8 cellular contexts compared by ENCODE assay signal in genomic region chr1:120414911-120415480, GRCh38. TPM values are rescaled to one million over a fixed set of nuclear protein-coding genes. Genes with fewer than 3 reads are reported as not detected.
DNase-seq lines count a peak whose midpoint lies in the region; ATAC-seq and TF ChIP-seq lines count a peak whose summit lies in the region.
"Not testable (repeated sequence)": the region's sequence is repeated elsewhere in the genome, so short reads cannot be mapped to it uniquely, and the experiment has no call there.

Gene NBPF8, plus strand, starts transcription at chr1:120415035. Its CDS starts 21,488 bp downstream, at chr1:120436523.

- DNase-seq in CD8-positive, alpha-beta memory T cell: peak; percentile 54 to 81 (median 66)
- DNase-seq in SIG-M5 treated with dmso at 0.1 percent for 504 hours (lab: John Stamatoyannopoulos, UW; ENCODE audit: unreplicated experiment) (peak; percentile 28), activated T-helper 1 cell treated with Interleukin-2 at 50 U/mL for 16 hours (ENCODE audit: low read depth) (peak; percentile 59), esophagus muscularis mucosa (ENCODE audit: extremely low spot score) (peak; percentile 91)
- peak; percentile 37 for DNase-seq in stimulated activated CD8-positive, alpha-beta memory T cell treated with anti-CD3 and anti-CD28 coated beads, Interleukin-15, amount 100 ng/mL, for 24 hours (ENCODE audit: low read depth)

- POLR2A ChIA-PET in CD8-positive, alpha-beta memory T cell (lab: Charles Lee): not testable (repeated sequence)

- H3K9me3 ChIP-seq in CD8-positive, alpha-beta memory T cell (ENCODE audit: low read length); HUES6 (ENCODE audit: control insufficient read depth, insufficient read depth, low read depth, low read length); esophagus muscularis mucosa; mucosa of rectum (ENCODE audit: control insufficient read depth in 2 of 2, low read length in 2 of 2): not testable (repeated sequence)

- H3K4me1 Mint-ChIP-seq in CD8-positive, alpha-beta memory T cell: not testable (repeated sequence)

- H3K9ac ChIP-seq in HUES6 (ENCODE audit: low read length): peak within 1 kb of the TSS; percentile 34
- peak within 1 kb of the TSS in 1 of 2 donors; percentile 33 for H3K9ac ChIP-seq in mucosa of rectum (ENCODE audit: low read depth in 1 of 2, low read length in 2 of 2)

- not testable (repeated sequence) for H3K36me3 ChIP-seq in CD8-positive, alpha-beta memory T cell (ENCODE audit: insufficient read depth, low read length); HUES6 (ENCODE audit: control insufficient read depth, insufficient read depth, low read length); esophagus muscularis mucosa; mucosa of rectum (ENCODE audit: control insufficient read depth in 2 of 2, insufficient read depth in 2 of 2, low read length in 2 of 2)

- H3K27me3 Mint-ChIP-seq in CD8-positive, alpha-beta memory T cell: not testable (repeated sequence)

- not testable (repeated sequence) for H3K36me3 Mint-ChIP-seq in CD8-positive, alpha-beta memory T cell

- not testable (repeated sequence) for TF ChIP-seq POLR2A in esophagus muscularis mucosa (IDR thresholded peaks at IDR 0.05; ENCODE audit: low read depth)

- peak within 1 kb of the TSS; percentile 86 to 99 (median 90) for H3K4me3 Mint-ChIP-seq in CD8-positive, alpha-beta memory T cell

- not testable (repeated sequence) for TF ChIP-seq CTCF in esophagus muscularis mucosa (IDR thresholded peaks at IDR 0.05)

- H3K27me3 ChIP-seq in CD8-positive, alpha-beta memory T cell (ENCODE audit: insufficient read depth, low read length, poor library complexity, severe bottlenecking); HUES6 (ENCODE audit: control insufficient read depth, insufficient read depth, low read length); esophagus muscularis mucosa; mucosa of rectum (ENCODE audit: control insufficient read depth in 2 of 2, insufficient read depth in 2 of 2, low read length in 2 of 2): not testable (repeated sequence)

- intact Hi-C loops in esophagus muscularis mucosa (cut with DNase I): not testable (repeated sequence)

- peak within 1 kb of the TSS; percentile 66 for H3K4me3 ChIP-seq in CD8-positive, alpha-beta memory T cell (ENCODE audit: low read length)
- H3K4me3 ChIP-seq in HUES6 (ENCODE audit: low read depth, low read length) (peak within 1 kb of the TSS; percentile 62), esophagus muscularis mucosa (peak within 1 kb of the TSS; percentile 64 to 77 (median 68)), mucosa of rectum (ENCODE audit: low read length in 2 of 2) (peak within 1 kb of the TSS; percentile 58 to 71)

- H3K27ac Mint-ChIP-seq in CD8-positive, alpha-beta memory T cell: peak within 1 kb of the TSS; percentile 84 to 94 (median 89)

- WGBS in esophagus muscularis mucosa: no CpG with 5 or more reads among the region's 64 CpGs

- not testable (repeated sequence) for H3K9me3 Mint-ChIP-seq in CD8-positive, alpha-beta memory T cell

- TF ChIP-seq EP300 in esophagus muscularis mucosa (IDR thresholded peaks at IDR 0.05): not testable (repeated sequence)

- CTCF ChIA-PET in CD8-positive, alpha-beta memory T cell (lab: Charles Lee): not testable (repeated sequence)

- not testable (repeated sequence) for H3K4me1 ChIP-seq in CD8-positive, alpha-beta memory T cell (ENCODE audit: insufficient read depth, low read length); HUES6 (ENCODE audit: control insufficient read depth, insufficient read depth, low read length); esophagus muscularis mucosa; mucosa of rectum (ENCODE audit: control insufficient read depth in 2 of 2, insufficient read depth in 2 of 2, low read length in 2 of 2)

- ATAC-seq in GM21717 (IDR thresholded peaks at IDR 0.05; ENCODE audit: unreplicated experiment): peak; percentile 96

- not testable (repeated sequence) for H3K27ac ChIP-seq in CD8-positive, alpha-beta memory T cell (ENCODE audit: low read depth, low read length); HUES6 (ENCODE audit: low read depth, low read length); mucosa of rectum (ENCODE audit: low read depth in 2 of 2, low read length in 2 of 2)
- H3K27ac ChIP-seq in esophagus muscularis mucosa (replicated peaks in 1 of 4): peak within 1 kb of the TSS; percentile 81 to 88 (median 84)

RNA-seq across cellular contexts. Expression of gene NBPF8, which starts in this region (rescaled TPM):
- total RNA-seq in CD8-positive, alpha-beta memory T cell: 10 to 100 TPM; 13.8 to 14.4 TPM
- 2.0 TPM for polyA plus RNA-seq in CD8-positive, alpha-beta memory T cell
- 10 to 100 TPM; 10.8 to 23.8 (median 11.8) TPM for total RNA-seq in esophagus muscularis mucosa

Comparison
In these comparisons a context has a peak if more than half of its experiments do, and no peak if none do; other contexts are left out.
1. DNase-seq: peak in every context shown above with its lines; median percentile 91 in esophagus muscularis mucosa; 66 in CD8-positive, alpha-beta memory T cell; 59 in activated T-helper 1 cell treated with Interleukin-2 at 50 U/mL for 16 hours; 37 in stimulated activated CD8-positive, alpha-beta memory T cell treated with anti-CD3 and anti-CD28 coated beads, Interleukin-15, amount 100 ng/mL, for 24 hours; 28 in SIG-M5 treated with dmso at 0.1 percent for 504 hours.